1 cellular context compared by ENCODE assay signal in the genomic region with DNA sequence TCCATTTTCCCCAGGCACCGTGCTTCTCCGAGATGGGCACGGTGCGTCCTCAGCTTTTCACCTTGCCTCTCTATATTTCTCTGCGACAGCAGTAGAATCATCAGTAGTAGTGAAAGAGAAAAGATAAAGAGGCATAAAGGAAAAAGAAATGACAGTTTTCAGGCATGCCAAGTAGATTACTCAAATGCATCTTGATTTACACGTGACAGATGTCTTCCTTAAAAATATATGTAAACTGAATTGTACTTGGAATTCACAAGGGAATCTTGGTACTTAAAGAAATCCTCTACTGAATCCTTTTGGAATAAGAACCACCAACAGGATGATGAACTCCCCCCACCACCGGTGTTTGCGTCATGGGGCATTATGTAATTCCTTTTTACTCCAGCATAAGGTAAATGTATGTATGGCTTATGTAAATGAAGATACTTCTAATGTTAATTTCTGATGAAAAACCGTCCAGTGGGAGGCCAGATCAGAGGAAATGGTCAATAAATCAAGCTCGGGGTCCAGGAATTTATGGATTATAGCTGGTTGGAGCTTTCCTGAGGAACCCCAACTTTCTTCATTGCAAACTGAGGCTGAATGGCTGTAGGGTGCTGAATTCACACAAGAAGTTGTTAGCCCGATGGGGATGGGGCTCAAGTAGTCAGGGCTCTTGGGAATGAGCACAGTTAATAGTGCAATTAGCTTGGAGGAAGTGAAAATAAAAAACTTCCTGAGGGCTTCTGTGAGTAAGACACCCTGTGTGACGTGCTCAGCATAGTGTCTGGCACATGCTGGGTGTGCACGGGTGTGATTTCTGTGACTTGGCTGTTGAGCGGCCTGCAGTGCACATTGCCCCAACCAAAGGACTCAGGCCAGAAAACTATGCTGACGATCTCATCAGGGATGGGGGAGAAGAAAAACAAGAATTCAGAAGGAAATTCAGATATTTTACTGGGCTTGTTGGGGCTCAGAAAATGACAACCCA.
TF ChIP-seq lines count a peak whose summit lies in the region.

No MANE protein-coding gene starts in this region.

TF ChIP-seq in GM23338, 12 proteins besides CTCF, POLR2A, EP300 and RAD21 (continued from another document):
- TF ChIP-seq, protein P1, sequence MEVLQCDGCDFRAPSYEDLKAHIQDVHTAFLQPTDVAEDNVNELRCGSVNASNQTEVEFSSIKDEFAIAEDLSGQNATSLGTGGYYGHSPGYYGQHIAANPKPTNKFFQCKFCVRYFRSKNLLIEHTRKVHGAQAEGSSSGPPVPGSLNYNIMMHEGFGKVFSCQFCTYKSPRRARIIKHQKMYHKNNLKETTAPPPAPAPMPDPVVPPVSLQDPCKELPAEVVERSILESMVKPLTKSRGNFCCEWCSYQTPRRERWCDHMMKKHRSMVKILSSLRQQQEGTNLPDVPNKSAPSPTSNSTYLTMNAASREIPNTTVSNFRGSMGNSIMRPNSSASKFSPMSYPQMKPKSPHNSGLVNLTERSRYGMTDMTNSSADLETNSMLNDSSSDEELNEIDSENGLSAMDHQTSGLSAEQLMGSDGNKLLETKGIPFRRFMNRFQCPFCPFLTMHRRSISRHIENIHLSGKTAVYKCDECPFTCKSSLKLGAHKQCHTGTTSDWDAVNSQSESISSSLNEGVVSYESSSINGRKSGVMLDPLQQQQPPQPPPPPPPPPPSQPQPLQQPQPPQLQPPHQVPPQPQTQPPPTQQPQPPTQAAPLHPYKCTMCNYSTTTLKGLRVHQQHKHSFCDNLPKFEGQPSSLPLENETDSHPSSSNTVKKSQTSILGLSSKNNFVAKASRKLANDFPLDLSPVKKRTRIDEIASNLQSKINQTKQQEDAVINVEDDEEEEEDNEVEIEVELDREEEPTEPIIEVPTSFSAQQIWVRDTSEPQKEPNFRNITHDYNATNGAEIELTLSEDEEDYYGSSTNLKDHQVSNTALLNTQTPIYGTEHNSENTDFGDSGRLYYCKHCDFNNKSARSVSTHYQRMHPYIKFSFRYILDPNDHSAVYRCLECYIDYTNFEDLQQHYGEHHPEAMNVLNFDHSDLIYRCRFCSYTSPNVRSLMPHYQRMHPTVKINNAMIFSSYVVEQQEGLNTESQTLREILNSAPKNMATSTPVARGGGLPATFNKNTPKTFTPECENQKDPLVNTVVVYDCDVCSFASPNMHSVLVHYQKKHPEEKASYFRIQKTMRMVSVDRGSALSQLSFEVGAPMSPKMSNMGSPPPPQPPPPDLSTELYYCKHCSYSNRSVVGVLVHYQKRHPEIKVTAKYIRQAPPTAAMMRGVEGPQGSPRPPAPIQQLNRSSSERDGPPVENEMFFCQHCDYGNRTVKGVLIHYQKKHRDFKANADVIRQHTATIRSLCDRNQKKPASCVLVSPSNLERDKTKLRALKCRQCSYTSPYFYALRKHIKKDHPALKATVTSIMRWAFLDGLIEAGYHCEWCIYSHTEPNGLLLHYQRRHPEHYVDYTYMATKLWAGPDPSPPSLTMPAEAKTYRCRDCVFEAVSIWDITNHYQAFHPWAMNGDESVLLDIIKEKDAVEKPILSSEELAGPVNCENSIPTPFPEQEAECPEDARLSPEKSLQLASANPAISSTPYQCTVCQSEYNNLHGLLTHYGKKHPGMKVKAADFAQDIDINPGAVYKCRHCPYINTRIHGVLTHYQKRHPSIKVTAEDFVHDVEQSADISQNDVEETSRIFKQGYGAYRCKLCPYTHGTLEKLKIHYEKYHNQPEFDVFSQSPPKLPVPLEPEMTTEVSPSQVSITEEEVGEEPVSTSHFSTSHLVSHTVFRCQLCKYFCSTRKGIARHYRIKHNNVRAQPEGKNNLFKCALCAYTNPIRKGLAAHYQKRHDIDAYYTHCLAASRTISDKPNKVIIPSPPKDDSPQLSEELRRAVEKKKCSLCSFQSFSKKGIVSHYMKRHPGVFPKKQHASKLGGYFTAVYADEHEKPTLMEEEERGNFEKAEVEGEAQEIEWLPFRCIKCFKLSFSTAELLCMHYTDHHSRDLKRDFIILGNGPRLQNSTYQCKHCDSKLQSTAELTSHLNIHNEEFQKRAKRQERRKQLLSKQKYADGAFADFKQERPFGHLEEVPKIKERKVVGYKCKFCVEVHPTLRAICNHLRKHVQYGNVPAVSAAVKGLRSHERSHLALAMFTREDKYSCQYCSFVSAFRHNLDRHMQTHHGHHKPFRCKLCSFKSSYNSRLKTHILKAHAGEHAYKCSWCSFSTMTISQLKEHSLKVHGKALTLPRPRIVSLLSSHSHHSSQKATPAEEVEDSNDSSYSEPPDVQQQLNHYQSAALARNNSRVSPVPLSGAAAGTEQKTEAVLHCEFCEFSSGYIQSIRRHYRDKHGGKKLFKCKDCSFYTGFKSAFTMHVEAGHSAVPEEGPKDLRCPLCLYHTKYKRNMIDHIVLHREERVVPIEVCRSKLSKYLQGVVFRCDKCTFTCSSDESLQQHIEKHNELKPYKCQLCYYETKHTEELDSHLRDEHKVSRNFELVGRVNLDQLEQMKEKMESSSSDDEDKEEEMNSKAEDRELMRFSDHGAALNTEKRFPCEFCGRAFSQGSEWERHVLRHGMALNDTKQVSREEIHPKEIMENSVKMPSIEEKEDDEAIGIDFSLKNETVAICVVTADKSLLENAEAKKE (CRISPR knock-in tag; IDR thresholded peaks at IDR 0.05) = peak; percentile 70
- TF ChIP-seq POLR2AphosphoS5 (IDR thresholded peaks at IDR 0.05; ENCODE audit: low read depth) (no peak), ETS1 (IDR thresholded peaks at IDR 0.05) (no peak)
